In genomic region chr5:3180610-3181009, GRCh38 we compare ENCODE assay signal across 23 cellular contexts.
DNase-seq lines count a peak whose midpoint lies in the region; ATAC-seq, FAIRE-seq and TF ChIP-seq lines count a peak whose summit lies in the region.
"Had no signal": no experiment of that assay in that cellular context is flagged by ENCODE, and none has a peak within 500 bp of the region (broad histone marks: within the 10 kb centered on the region; RNA-seq: fewer than 3 reads in every experiment).

No MANE protein-coding gene starts in this region.

- no peaks in the 10 kb centered on the region for H3K79me2 ChIP-seq in GM23338 (replicated peaks; ENCODE audit: insufficient read depth)
- H3K79me2 ChIP-seq in neural progenitor cell (ENCODE audit: low read depth): no peaks in the 10 kb centered on the region

- no peak overlapping the region for H3K9ac ChIP-seq in neural progenitor cell
- H3K9ac ChIP-seq: BLaER1 treated with 17β-estradiol and CSF1 and Interleukin-3, amounts not matched to agents 10 nM and 100 nM had no signal

- H2AFZ ChIP-seq in GM23338 (no peak overlapping the region), neural progenitor cell (replicated peaks) (no peak overlapping the region)

- ATAC-seq in GM23338 (no peak), psoas muscle (no peak)
- ATAC-seq: A549; CD8-positive, alpha-beta T cell had no signal

- H3K4me1 ChIP-seq in GM23338 (ENCODE audit: insufficient read depth) (peaks cover 11% of the 10 kb centered on the region), neural progenitor cell (peaks cover 16% of the 10 kb centered on the region), esophagus muscularis mucosa (no peaks in the 10 kb centered on the region), psoas muscle (no peaks in the 10 kb centered on the region)
- H3K4me1 ChIP-seq: A549, Caco-2 had no signal

- H3K4me1 Mint-ChIP-seq in activated CD4-positive, alpha-beta T cell treated with anti-CD3 and anti-CD28 coated beads, Interleukin-2, amount 10 ng/mL, durations not matched to agents 24 days and 14 days: no peaks in the 10 kb centered on the region
- H3K4me1 Mint-ChIP-seq in GM23338 (peaks cover 3% of the 10 kb centered on the region), neural progenitor cell (peaks cover 29% of the 10 kb centered on the region)
- H3K4me1 Mint-ChIP-seq: B cell had no signal

- TF ChIP-seq CTCF in GM23338 (conservative IDR thresholded peaks at IDR 0.05; ENCODE audit: low read depth in 2 of 2) (no peak), neural progenitor cell (IDR thresholded peaks at IDR 0.05) (no peak), esophagus muscularis mucosa (IDR thresholded peaks at IDR 0.05) (no peak), psoas muscle (IDR thresholded peaks at IDR 0.05) (no peak)

- H3F3A ChIP-seq in GM23338 (replicated peaks; ENCODE audit: low read depth): no peaks in the 10 kb centered on the region
- H3F3A ChIP-seq in neural progenitor cell (ENCODE audit: low read depth): no peaks in the 10 kb centered on the region

- no peak overlapping the region for H3K27ac Mint-ChIP-seq in activated CD4-positive, alpha-beta T cell treated with anti-CD3 and anti-CD28 coated beads, Interleukin-2, amount 10 ng/mL, durations not matched to agents 24 days and 14 days
- no peak overlapping the region for H3K27ac Mint-ChIP-seq in GM23338
- peak overlapping the region; percentile 46 for H3K27ac Mint-ChIP-seq in neural progenitor cell
- H3K27ac Mint-ChIP-seq: B cell; CD4-positive, alpha-beta T cell; CD8-positive, alpha-beta T cell had no signal

- H3K27ac ChIP-seq in GM23338 (ENCODE audit: low read depth) (no peak overlapping the region), neural progenitor cell (no peak overlapping the region), esophagus muscularis mucosa (replicated peaks in 1 of 4) (no peak overlapping the region), psoas muscle (no peak overlapping the region)
- H3K27ac ChIP-seq: 22Rv1; A549; BLaER1 treated with 17β-estradiol and CSF1 and Interleukin-3, amounts not matched to agents 10 nM and 100 nM; C4-2B had no signal

- no peak overlapping the region for H3K4me3 Mint-ChIP-seq in activated CD4-positive, alpha-beta T cell treated with anti-CD3 and anti-CD28 coated beads, Interleukin-2, amount 10 ng/mL, durations not matched to agents 24 days and 14 days
- no peak overlapping the region for H3K4me3 Mint-ChIP-seq in GM23338
- H3K4me3 Mint-ChIP-seq in neural progenitor cell: peak overlapping the region; percentile 34
- H3K4me3 Mint-ChIP-seq: B cell; CD4-positive, alpha-beta T cell; CD8-positive, alpha-beta T cell had no signal

- peak; percentile 65 for FAIRE-seq in urothelium cell line (lab: Jason Lieb, UNC)
- FAIRE-seq: A549, D721Med, G401.6, GM12891, GM19239 had no signal

- intact Hi-C loops in activated CD4-positive, alpha-beta T cell treated with anti-CD3 and anti-CD28 coated beads, Interleukin-2, amount 10 ng/mL, durations not matched to agents 24 days and 14 days (cut with micrococcal nuclease): no loop called here
- intact Hi-C loops in esophagus muscularis mucosa (cut with DNase I) (no loop called here), psoas muscle (cut with DNase I) (no loop called here)

- DNase-seq in activated CD4-positive, alpha-beta T cell treated with anti-CD3 and anti-CD28 coated beads, Interleukin-2, amount 10 ng/mL, durations not matched to agents 24 days and 14 days: peak; percentile 34
- no peak for DNase-seq in activated CD4-positive, alpha-beta T cell treated with anti-CD3 and anti-CD28 coated beads for 4 hours
- DNase-seq in GM23338 (ENCODE audit: low spot score) (peak; percentile 23), neural progenitor cell (ENCODE audit: low spot score) (no peak), urothelium cell line (ENCODE audit: low spot score) (no peak), esophagus muscularis mucosa (ENCODE audit: extremely low spot score) (no peak), psoas muscle (no peak)
- DNase-seq: AML-193; Caco-2; Calu3; CD4-positive, alpha-beta T cell; CD8-positive, alpha-beta T cell; DMS79 treated with DMSO at 0.1 percent for 48 hours; GF-D8 had no signal

- H3K27me3 Mint-ChIP-seq in activated CD4-positive, alpha-beta T cell treated with anti-CD3 and anti-CD28 coated beads, Interleukin-2, amount 10 ng/mL, durations not matched to agents 24 days and 14 days: no peaks in the 10 kb centered on the region
- H3K27me3 Mint-ChIP-seq in GM23338 (ENCODE audit: insufficient read depth, low read depth, poor library complexity) (peaks cover 8% of the 10 kb centered on the region), neural progenitor cell (ENCODE audit: insufficient read depth, low read depth) (peaks cover 14% of the 10 kb centered on the region)
- H3K27me3 Mint-ChIP-seq: B cell; CD4-positive, alpha-beta T cell had no signal

- H3K9me3 ChIP-seq in neural progenitor cell (ENCODE audit: low read depth): no peaks in the 10 kb centered on the region
- no peaks in the 10 kb centered on the region for H3K9me3 ChIP-seq in esophagus muscularis mucosa
- H3K9me3 ChIP-seq in psoas muscle: no peaks in the 10 kb centered on the region
- H3K9me3 ChIP-seq: A549, Caco-2 had no signal

- no peak overlapping the region for H3K4me3 ChIP-seq in GM23338
- H3K4me3 ChIP-seq in neural progenitor cell: no peak overlapping the region
- no peak overlapping the region for H3K4me3 ChIP-seq in esophagus muscularis mucosa
- H3K4me3 ChIP-seq in psoas muscle: no peak overlapping the region
- H3K4me3 ChIP-seq: A549; BLaER1 treated with 17β-estradiol and CSF1 and Interleukin-3, amounts not matched to agents 10 nM and 100 nM had no signal

- no peaks in the 10 kb centered on the region for H3K27me3 ChIP-seq in GM23338 (ENCODE audit: insufficient read depth)
- H3K27me3 ChIP-seq in neural progenitor cell: no peaks in the 10 kb centered on the region
- H3K27me3 ChIP-seq in esophagus muscularis mucosa: peaks cover 0 to 25% (median 0%) of the 10 kb centered on the region in 4 donors
- H3K27me3 ChIP-seq in psoas muscle (ENCODE audit: insufficient read depth in 3 of 3, low read length in 2 of 3): peaks cover 0 to 6% (median 2%) of the 10 kb centered on the region in 3 donors
- H3K27me3 ChIP-seq: BLaER1 treated with 17β-estradiol and CSF1 and Interleukin-3, amounts not matched to agents 10 nM and 100 nM had no signal

- no peaks in the 10 kb centered on the region for H3K9me2 ChIP-seq in GM23338 (ENCODE audit: insufficient read depth)

- H4K20me1 ChIP-seq in GM23338 (replicated peaks; ENCODE audit: insufficient read depth) (no peaks in the 10 kb centered on the region), neural progenitor cell (ENCODE audit: low read depth) (no peaks in the 10 kb centered on the region)
- H4K20me1 ChIP-seq: BLaER1 treated with 17β-estradiol and CSF1 and Interleukin-3, amounts not matched to agents 10 nM and 100 nM had no signal

- 82% methylated on average over 16 of the region's 18 CpGs for WGBS in esophagus muscularis mucosa
- 83 to 88% (median 86%) methylated on average over 18 of the region's 18 CpGs for WGBS in psoas muscle, 3 donors

- H3K36me3 ChIP-seq in GM23338 (ENCODE audit: insufficient read depth) (no peaks in the 10 kb centered on the region), neural progenitor cell (no peaks in the 10 kb centered on the region), esophagus muscularis mucosa (no peaks in the 10 kb centered on the region), psoas muscle (ENCODE audit: insufficient read depth in 1 of 2, low read depth in 1 of 2) (no peaks in the 10 kb centered on the region)
- H3K36me3 ChIP-seq: BLaER1 treated with 17β-estradiol and CSF1 and Interleukin-3, amounts not matched to agents 10 nM and 100 nM had no signal

- H3K9me3 Mint-ChIP-seq in activated CD4-positive, alpha-beta T cell treated with anti-CD3 and anti-CD28 coated beads, Interleukin-2, amount 10 ng/mL, durations not matched to agents 24 days and 14 days: no peaks in the 10 kb centered on the region
- H3K9me3 Mint-ChIP-seq in GM23338 (no peaks in the 10 kb centered on the region), neural progenitor cell (peaks cover 7% of the 10 kb centered on the region)
- H3K9me3 Mint-ChIP-seq: CD4-positive, alpha-beta T cell; CD8-positive, alpha-beta T cell had no signal

- TF ChIP-seq EP300 in esophagus muscularis mucosa (IDR thresholded peaks at IDR 0.05): no peak

- H3K4me2 ChIP-seq in GM23338: no peak overlapping the region
- H3K4me2 ChIP-seq in neural progenitor cell: no peak overlapping the region
- H3K4me2 ChIP-seq: A549; BLaER1 treated with 17β-estradiol and CSF1 and Interleukin-3, amounts not matched to agents 10 nM and 100 nM had no signal

- no peaks in the 10 kb centered on the region for H3K36me3 Mint-ChIP-seq in activated CD4-positive, alpha-beta T cell treated with anti-CD3 and anti-CD28 coated beads, Interleukin-2, amount 10 ng/mL, durations not matched to agents 24 days and 14 days (ENCODE audit: low read depth)
- no peaks in the 10 kb centered on the region for H3K36me3 Mint-ChIP-seq in GM23338 (ENCODE audit: low read depth)
- no peaks in the 10 kb centered on the region for H3K36me3 Mint-ChIP-seq in neural progenitor cell
- H3K36me3 Mint-ChIP-seq: CD8-positive, alpha-beta T cell had no signal

- TF ChIP-seq POLR2A in esophagus muscularis mucosa (IDR thresholded peaks at IDR 0.05; ENCODE audit: low read depth): no peak

TF ChIP-seq in GM23338, 12 proteins besides CTCF, POLR2A, EP300 and RAD21:
- TF ChIP-seq JUNB (IDR thresholded peaks at IDR 0.05; ENCODE audit: unreplicated experiment): no peak
- no peak for TF ChIP-seq ETS1 (IDR thresholded peaks at IDR 0.05)
TF ChIP-seq in GM23338: peak in this region for 0.

Comparison
In these comparisons a context has a peak if more than half of its experiments do, and no peak if none do; other contexts are left out.
1. DNase-seq: peak in activated CD4-positive, alpha-beta T cell treated with anti-CD3 and anti-CD28 coated beads, Interleukin-2, amount 10 ng/mL, durations not matched to agents 24 days and 14 days (single experiment) and GM23338 (single experiment); none in activated CD4-positive, alpha-beta T cell treated with anti-CD3 and anti-CD28 coated beads for 4 hours (0 of 2), neural progenitor cell (single experiment), urothelium cell line (single experiment), esophagus muscularis mucosa (single experiment) and psoas muscle (0 of 2).